In the genomic region with DNA sequence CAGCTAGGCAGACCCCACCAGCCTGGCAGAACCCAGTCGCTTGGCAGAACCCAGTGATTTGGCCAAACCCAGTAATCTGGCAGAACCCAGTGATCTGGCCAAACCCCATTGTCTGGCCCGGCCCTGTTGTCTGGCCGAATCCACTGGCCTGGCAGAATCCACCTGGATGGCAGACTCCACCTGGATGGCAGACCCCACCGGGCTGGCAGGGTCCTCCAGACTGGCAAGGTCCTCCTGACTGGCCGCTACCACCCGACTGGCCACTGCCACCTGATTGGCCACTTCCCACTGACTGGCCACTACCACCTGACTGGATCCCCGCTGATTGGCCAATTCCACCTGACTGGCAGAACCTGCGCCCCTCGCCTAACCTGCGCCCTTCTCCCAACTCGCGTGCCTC, we compare ENCODE assay signal across 26 cellular contexts. TPM values are rescaled to one million over a fixed set of nuclear protein-coding genes. Genes with fewer than 3 reads are reported as not detected.
DNase-seq lines count a peak whose midpoint lies in the region; ATAC-seq and TF ChIP-seq lines count a peak whose summit lies in the region.
"Had no signal": no experiment of that assay in that cellular context is flagged by ENCODE, and none has a peak within 500 bp of the region (broad histone marks: within the 10 kb centered on the region; RNA-seq: fewer than 3 reads in every experiment).

No MANE protein-coding gene starts in this region.

- peak overlapping the region in 7 of 11 experiments; percentile 79 to 97 (median 86); a peak in 14 of 22 replicates for H3K4me2 ChIP-seq in BLaER1 treated with 17β-estradiol and CSF1 and Interleukin-3, amounts not matched to agents 10 nM and 100 nM
- H3K4me2 ChIP-seq: GM23338 had no signal

- peaks cover 26% of the 10 kb centered on the region for H3K36me3 Mint-ChIP-seq in osteocyte (ENCODE audit: unreplicated experiment)
- H3K36me3 Mint-ChIP-seq in stimulated activated memory B cell treated with anti-CD40 and anti-IgM and Interleukin-4, amounts not matched to agents 10 μg/mL and 1 μg/mL and 100 μg/mL, for 72 hours, result peaks cover 30% of the 10 kb centered on the region

- no peaks in the 10 kb centered on the region for H3K27me3 Mint-ChIP-seq in osteocyte (ENCODE audit: unreplicated experiment)
- no peaks in the 10 kb centered on the region for H3K27me3 Mint-ChIP-seq in stimulated activated memory B cell treated with anti-CD40 and anti-IgM and Interleukin-4, amounts not matched to agents 10 μg/mL and 1 μg/mL and 100 μg/mL, for 72 hours
- H3K27me3 Mint-ChIP-seq: activated B cell treated with CpG ODN at 0.5 μM for 24 hours; activated CD4-positive, alpha-beta memory T cell treated with anti-CD3 and anti-CD28 coated beads for 36 hours had no signal

- peaks cover 44% of the 10 kb centered on the region for H3K4me1 Mint-ChIP-seq in osteocyte (ENCODE audit: unreplicated experiment)
- H3K4me1 Mint-ChIP-seq in stimulated activated memory B cell treated with anti-CD40 and anti-IgM and Interleukin-4, amounts not matched to agents 10 μg/mL and 1 μg/mL and 100 μg/mL, for 72 hours, result peaks cover 27% of the 10 kb centered on the region

- peaks cover 32 to 66% (median 58%) of the 10 kb centered on the region in 11 experiments for H3K36me3 ChIP-seq in BLaER1 treated with 17β-estradiol and CSF1 and Interleukin-3, amounts not matched to agents 10 nM and 100 nM
- H3K36me3 ChIP-seq in SK-N-MC (ENCODE audit: insufficient read depth, low read length), result peaks cover 60% of the 10 kb centered on the region

- H4K20me1 ChIP-seq in BLaER1 treated with 17β-estradiol and CSF1 and Interleukin-3, amounts not matched to agents 10 nM and 100 nM, result peaks cover 0 to 64% (median 26%) of the 10 kb centered on the region in 11 experiments; a peak in 13 of 22 replicates

- H3K27me3 ChIP-seq in BLaER1 treated with 17β-estradiol and CSF1 and Interleukin-3, amounts not matched to agents 10 nM and 100 nM, result peaks cover 0 to 11% (median 3%) of the 10 kb centered on the region in 11 experiments; a peak in 8 of 22 replicates
- H3K27me3 ChIP-seq: vagina had no signal

- peaks cover 19 to 45% (median 37%) of the 10 kb centered on the region in 10 experiments; a peak in 19 of 20 replicates for H3K4me1 ChIP-seq in BLaER1 treated with 17β-estradiol and CSF1 and Interleukin-3, amounts not matched to agents 10 nM and 100 nM

- H3K27ac ChIP-seq in BLaER1 treated with 17β-estradiol and CSF1 and Interleukin-3, amounts not matched to agents 10 nM and 100 nM, result peak overlapping the region in 1 of 11 experiments; percentile 21; a peak in 2 of 22 replicates
- no peak overlapping the region for H3K27ac ChIP-seq in SK-N-MC
- H3K27ac ChIP-seq: thoracic aorta, vagina had no signal

- H3K4me3 Mint-ChIP-seq in osteocyte (ENCODE audit: unreplicated experiment), result peak overlapping the region; percentile 51
- H3K4me3 Mint-ChIP-seq in stimulated activated memory B cell treated with anti-CD40 and anti-IgM and Interleukin-4, amounts not matched to agents 10 μg/mL and 1 μg/mL and 100 μg/mL, for 72 hours, result no peak overlapping the region
- H3K4me3 Mint-ChIP-seq: activated B cell treated with CpG ODN at 0.5 μM for 24 hours; activated CD4-positive, alpha-beta memory T cell treated with anti-CD3 and anti-CD28 coated beads for 36 hours; CD8-positive, alpha-beta T cell; dendritic cell treated with granulocyte-macrophage colony-stimulating factor and Interleukin-4, amounts not matched to agents 40 ng/mL and 50 ng/mL, for 4 days; GM23338; naive thymus-derived CD4-positive, alpha-beta T cell had no signal

- H3K9ac ChIP-seq in BLaER1 treated with 17β-estradiol and CSF1 and Interleukin-3, amounts not matched to agents 10 nM and 100 nM, result peak overlapping the region in 2 of 11 experiments; percentile 84 to 86; a peak in 2 of 22 replicates
- H3K9ac ChIP-seq in SK-N-MC (ENCODE audit: insufficient read length), result no peak overlapping the region

- no peak for DNase-seq in SK-N-MC (ENCODE audit: low read depth, low spot score)
- no peak for DNase-seq in fibroblast of villous mesenchyme (ENCODE audit: low read depth)
- DNase-seq in osteocyte (ENCODE audit: extremely low spot score, unreplicated experiment), result no peak
- no peak for DNase-seq in cortex of kidney (lab: John Stamatoyannopoulos, UW)
- DNase-seq in stimulated activated CD4-positive, alpha-beta T cell treated with anti-CD3 and anti-CD28 coated beads, Interleukin-4, amount 100 ng/mL, for 1 hour, result no peak
- no peak for DNase-seq in DMS153 (lab: John Stamatoyannopoulos, UW)
- DNase-seq: activated B cell treated with CpG ODN at 0.5 μM for 24 hours; activated CD4-positive, alpha-beta memory T cell treated with anti-CD3 and anti-CD28 coated beads for 36 hours; activated CD8-positive, alpha-beta memory T cell treated with anti-CD3 and anti-CD28 coated beads, Interleukin-2, amount 50 U/mL, for 48 hours; activated naive CD4-positive, alpha-beta T cell treated with anti-CD3 and anti-CD28 coated beads, Interleukin-2, amount 50 U/mL, for 16 hours; CD8-positive, alpha-beta T cell; left ventricle myocardium superior; naive thymus-derived CD4-positive, alpha-beta T cell; NCI-H1092; NCI-H1694 treated with DMSO at 0.1 percent for 48 hours; NCI-H526 treated with DMSO at 0.1 percent for 48 hours; SHP77; stimulated activated naive CD8-positive, alpha-beta T cell treated with anti-CD3 and anti-CD28 coated beads, Interleukin-15, Interleukin-2, amounts not matched to agents 100 U/mL and 50 U/mL, for 24 hours had no signal

- H3K9me3 Mint-ChIP-seq in osteocyte (ENCODE audit: unreplicated experiment), result no peaks in the 10 kb centered on the region
- no peaks in the 10 kb centered on the region for H3K9me3 Mint-ChIP-seq in stimulated activated memory B cell treated with anti-CD40 and anti-IgM and Interleukin-4, amounts not matched to agents 10 μg/mL and 1 μg/mL and 100 μg/mL, for 72 hours
- H3K9me3 Mint-ChIP-seq: activated B cell treated with CpG ODN at 0.5 μM for 24 hours; activated CD4-positive, alpha-beta memory T cell treated with anti-CD3 and anti-CD28 coated beads for 36 hours; CD8-positive, alpha-beta T cell; dendritic cell treated with granulocyte-macrophage colony-stimulating factor and Interleukin-4, amounts not matched to agents 40 ng/mL and 50 ng/mL, for 4 days; GM23338 had no signal

- TF ChIP-seq CTCF in fibroblast of villous mesenchyme (IDR thresholded peaks at IDR 0.05; ENCODE audit: insufficient read depth, low read depth, low read length), result no peak
- no peak for TF ChIP-seq CTCF in osteocyte (IDR thresholded peaks at IDR 0.05)

- H3K27ac Mint-ChIP-seq in osteocyte (ENCODE audit: unreplicated experiment), result no peak overlapping the region
- no peak overlapping the region for H3K27ac Mint-ChIP-seq in stimulated activated memory B cell treated with anti-CD40 and anti-IgM and Interleukin-4, amounts not matched to agents 10 μg/mL and 1 μg/mL and 100 μg/mL, for 72 hours
- H3K27ac Mint-ChIP-seq: activated B cell treated with CpG ODN at 0.5 μM for 24 hours; activated CD4-positive, alpha-beta memory T cell treated with anti-CD3 and anti-CD28 coated beads for 36 hours; CD8-positive, alpha-beta T cell; dendritic cell treated with granulocyte-macrophage colony-stimulating factor and Interleukin-4, amounts not matched to agents 40 ng/mL and 50 ng/mL, for 4 days; GM23338 had no signal

- ATAC-seq in stimulated activated memory B cell treated with anti-CD40 and anti-IgM and Interleukin-4, amounts not matched to agents 10 μg/mL and 1 μg/mL and 100 μg/mL, for 72 hours, result no peak
- ATAC-seq: CD8-positive, alpha-beta T cell; GM23338; left ventricle myocardium superior; naive thymus-derived CD4-positive, alpha-beta T cell; Panc1; right cardiac atrium; stimulated activated naive CD8-positive, alpha-beta T cell treated with anti-CD3 and anti-CD28 coated beads, Interleukin-15, Interleukin-2, amounts not matched to agents 100 U/mL and 50 U/mL, for 24 hours had no signal

- peak overlapping the region in 1 of 10 experiments; percentile 75; a peak in 1 of 20 replicates for H3K4me3 ChIP-seq in BLaER1 treated with 17β-estradiol and CSF1 and Interleukin-3, amounts not matched to agents 10 nM and 100 nM
- H3K4me3 ChIP-seq in SK-N-MC (peak overlapping the region; percentile 77; the same call in 1 of the 2 replicates), fibroblast of villous mesenchyme (ENCODE audit: low read depth, low read length) (peak overlapping the region; percentile 85)
- H3K4me3 ChIP-seq: GM23338, thoracic aorta, vagina had no signal

- H3K9me3 ChIP-seq in BLaER1 treated with 17β-estradiol and CSF1 and Interleukin-3, amounts not matched to agents 10 nM and 100 nM (replicated peaks in 1 of 11), result no peaks in the 10 kb centered on the region
- no peaks in the 10 kb centered on the region for H3K9me3 ChIP-seq in SK-N-MC (ENCODE audit: low read depth, low read length)
- H3K9me3 ChIP-seq: thoracic aorta, vagina had no signal

RNA-seq across cellular contexts. Expression of gene MAGED1, which starts 3.2 kb away (rescaled TPM):
- total RNA-seq in fibroblast of villous mesenchyme, result 283 and 285 TPM in 2 replicates
- 396 and 401 TPM in 2 replicates for total RNA-seq in osteocyte
